Comparison of ENCODE assay signal across 2 cellular contexts in the genomic region with DNA sequence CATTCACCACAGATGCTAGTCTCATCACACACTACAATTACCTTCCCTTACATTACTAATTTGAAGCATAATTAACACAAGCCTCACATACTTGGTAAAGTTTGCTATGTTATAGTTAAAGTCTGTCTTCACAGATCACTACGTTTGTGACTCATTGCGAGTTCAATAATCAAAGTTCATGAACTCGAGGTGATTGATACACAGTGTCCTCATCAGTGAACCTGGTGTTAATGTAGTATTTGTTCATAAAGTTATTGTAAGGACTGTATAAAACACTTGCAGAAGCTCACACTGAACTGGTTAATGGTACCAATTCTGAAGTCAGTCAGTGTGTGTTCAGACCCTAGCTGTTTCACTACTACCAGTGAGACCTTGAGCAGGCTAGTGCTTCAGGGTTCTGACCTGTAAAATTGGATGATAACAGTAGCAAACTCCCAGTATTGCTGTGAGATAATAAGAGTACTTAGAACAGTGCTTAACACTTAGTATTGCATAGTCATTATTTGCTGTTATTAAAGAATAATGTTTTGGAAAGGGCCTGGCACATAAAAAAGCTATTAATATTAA.
TF ChIP-seq lines count a peak whose summit lies in the region.

No MANE protein-coding gene starts in this region.

TF ChIP-seq in IMR-90, 13 proteins besides CTCF, POLR2A, EP300 and RAD21:
- TF ChIP-seq SMC3 (IDR thresholded peaks at IDR 0.05; ENCODE audit: low read depth, low read length) (no peak), RCOR1 (IDR thresholded peaks at IDR 0.05; ENCODE audit: insufficient replicate concordance, low read length) (no peak), FOS (IDR thresholded peaks at IDR 0.05; ENCODE audit: low read depth, low read length) (no peak), NFE2L2 (IDR thresholded peaks at IDR 0.05; ENCODE audit: low read depth, low read length) (no peak), MXI1 (IDR thresholded peaks at IDR 0.05; ENCODE audit: borderline replicate concordance, low read depth, low read length) (no peak), BHLHE40 (IDR thresholded peaks at IDR 0.05; ENCODE audit: low read depth, low read length) (no peak), MAFK (IDR thresholded peaks at IDR 0.05; ENCODE audit: low read depth, low read length) (no peak), RFX5 (IDR thresholded peaks at IDR 0.05; ENCODE audit: low read depth, low read length) (no peak), MAZ (IDR thresholded peaks at IDR 0.05; ENCODE audit: borderline replicate concordance, low read depth, low read length) (no peak), CHD1 (IDR thresholded peaks at IDR 0.05; ENCODE audit: low read depth, low read length) (no peak), CEBPB (IDR thresholded peaks at IDR 0.05; ENCODE audit: low read depth, low read length) (no peak)
- TF ChIP-seq, protein P1, sequence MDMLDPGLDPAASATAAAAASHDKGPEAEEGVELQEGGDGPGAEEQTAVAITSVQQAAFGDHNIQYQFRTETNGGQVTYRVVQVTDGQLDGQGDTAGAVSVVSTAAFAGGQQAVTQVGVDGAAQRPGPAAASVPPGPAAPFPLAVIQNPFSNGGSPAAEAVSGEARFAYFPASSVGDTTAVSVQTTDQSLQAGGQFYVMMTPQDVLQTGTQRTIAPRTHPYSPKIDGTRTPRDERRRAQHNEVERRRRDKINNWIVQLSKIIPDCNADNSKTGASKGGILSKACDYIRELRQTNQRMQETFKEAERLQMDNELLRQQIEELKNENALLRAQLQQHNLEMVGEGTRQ (IDR thresholded peaks at IDR 0.05; ENCODE audit: low read depth, low read length), result no peak
- TF ChIP-seq, protein P2, sequence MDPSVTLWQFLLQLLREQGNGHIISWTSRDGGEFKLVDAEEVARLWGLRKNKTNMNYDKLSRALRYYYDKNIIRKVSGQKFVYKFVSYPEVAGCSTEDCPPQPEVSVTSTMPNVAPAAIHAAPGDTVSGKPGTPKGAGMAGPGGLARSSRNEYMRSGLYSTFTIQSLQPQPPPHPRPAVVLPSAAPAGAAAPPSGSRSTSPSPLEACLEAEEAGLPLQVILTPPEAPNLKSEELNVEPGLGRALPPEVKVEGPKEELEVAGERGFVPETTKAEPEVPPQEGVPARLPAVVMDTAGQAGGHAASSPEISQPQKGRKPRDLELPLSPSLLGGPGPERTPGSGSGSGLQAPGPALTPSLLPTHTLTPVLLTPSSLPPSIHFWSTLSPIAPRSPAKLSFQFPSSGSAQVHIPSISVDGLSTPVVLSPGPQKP (IDR thresholded peaks at IDR 0.05; ENCODE audit: borderline replicate concordance, low read depth, low read length), result no peak

TF ChIP-seq in K562, 482 proteins besides CTCF, POLR2A, EP300 and RAD21:
- TF ChIP-seq ELF4 (CRISPR knock-in tag; IDR thresholded peaks at IDR 0.05) (no peak), ZNF830 (CRISPR knock-in tag; IDR thresholded peaks at IDR 0.05) (no peak), ILF3 (IDR thresholded peaks at IDR 0.05; ENCODE audit: borderline replicate concordance) (no peak), DPF2 (IDR thresholded peaks at IDR 0.05) (no peak), ZNF316 (IDR thresholded peaks at IDR 0.05) (no peak), PRMT5 (CRISPR knock-in tag; IDR thresholded peaks at IDR 0.05) (no peak), ZFP36 (IDR thresholded peaks at IDR 0.05; ENCODE audit: low read depth, low read length, partially characterized antibody) (no peak), RBFOX2 (IDR thresholded peaks at IDR 0.05; ENCODE audit: low read depth, low read length) (no peak)
- TF ChIP-seq, protein P3, sequence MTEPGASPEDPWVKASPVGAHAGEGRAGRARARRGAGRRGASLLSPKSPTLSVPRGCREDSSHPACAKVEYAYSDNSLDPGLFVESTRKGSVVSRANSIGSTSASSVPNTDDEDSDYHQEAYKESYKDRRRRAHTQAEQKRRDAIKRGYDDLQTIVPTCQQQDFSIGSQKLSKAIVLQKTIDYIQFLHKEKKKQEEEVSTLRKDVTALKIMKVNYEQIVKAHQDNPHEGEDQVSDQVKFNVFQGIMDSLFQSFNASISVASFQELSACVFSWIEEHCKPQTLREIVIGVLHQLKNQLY (CRISPR knock-in tag; conservative IDR thresholded peaks at IDR 0.05), result peak in 1 of 2 experiments; percentile 69; a peak in 1 of 4 replicates
- TF ChIP-seq, protein P4, sequence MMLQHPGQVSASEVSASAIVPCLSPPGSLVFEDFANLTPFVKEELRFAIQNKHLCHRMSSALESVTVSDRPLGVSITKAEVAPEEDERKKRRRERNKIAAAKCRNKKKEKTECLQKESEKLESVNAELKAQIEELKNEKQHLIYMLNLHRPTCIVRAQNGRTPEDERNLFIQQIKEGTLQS (IDR thresholded peaks at IDR 0.05), result no peak
- TF ChIP-seq, protein P4 (CRISPR knock-in tag; conservative IDR thresholded peaks at IDR 0.05), result 0 out of 2 replicates have a peak, but pooled peaks have one; percentile 22
- TF ChIP-seq, protein P5, sequence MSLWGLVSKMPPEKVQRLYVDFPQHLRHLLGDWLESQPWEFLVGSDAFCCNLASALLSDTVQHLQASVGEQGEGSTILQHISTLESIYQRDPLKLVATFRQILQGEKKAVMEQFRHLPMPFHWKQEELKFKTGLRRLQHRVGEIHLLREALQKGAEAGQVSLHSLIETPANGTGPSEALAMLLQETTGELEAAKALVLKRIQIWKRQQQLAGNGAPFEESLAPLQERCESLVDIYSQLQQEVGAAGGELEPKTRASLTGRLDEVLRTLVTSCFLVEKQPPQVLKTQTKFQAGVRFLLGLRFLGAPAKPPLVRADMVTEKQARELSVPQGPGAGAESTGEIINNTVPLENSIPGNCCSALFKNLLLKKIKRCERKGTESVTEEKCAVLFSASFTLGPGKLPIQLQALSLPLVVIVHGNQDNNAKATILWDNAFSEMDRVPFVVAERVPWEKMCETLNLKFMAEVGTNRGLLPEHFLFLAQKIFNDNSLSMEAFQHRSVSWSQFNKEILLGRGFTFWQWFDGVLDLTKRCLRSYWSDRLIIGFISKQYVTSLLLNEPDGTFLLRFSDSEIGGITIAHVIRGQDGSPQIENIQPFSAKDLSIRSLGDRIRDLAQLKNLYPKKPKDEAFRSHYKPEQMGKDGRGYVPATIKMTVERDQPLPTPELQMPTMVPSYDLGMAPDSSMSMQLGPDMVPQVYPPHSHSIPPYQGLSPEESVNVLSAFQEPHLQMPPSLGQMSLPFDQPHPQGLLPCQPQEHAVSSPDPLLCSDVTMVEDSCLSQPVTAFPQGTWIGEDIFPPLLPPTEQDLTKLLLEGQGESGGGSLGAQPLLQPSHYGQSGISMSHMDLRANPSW (CRISPR knock-in tag; IDR thresholded peaks at IDR 0.05), result peak; percentile 63; the same call in 1 of the 2 replicates
- TF ChIP-seq, protein P6, sequence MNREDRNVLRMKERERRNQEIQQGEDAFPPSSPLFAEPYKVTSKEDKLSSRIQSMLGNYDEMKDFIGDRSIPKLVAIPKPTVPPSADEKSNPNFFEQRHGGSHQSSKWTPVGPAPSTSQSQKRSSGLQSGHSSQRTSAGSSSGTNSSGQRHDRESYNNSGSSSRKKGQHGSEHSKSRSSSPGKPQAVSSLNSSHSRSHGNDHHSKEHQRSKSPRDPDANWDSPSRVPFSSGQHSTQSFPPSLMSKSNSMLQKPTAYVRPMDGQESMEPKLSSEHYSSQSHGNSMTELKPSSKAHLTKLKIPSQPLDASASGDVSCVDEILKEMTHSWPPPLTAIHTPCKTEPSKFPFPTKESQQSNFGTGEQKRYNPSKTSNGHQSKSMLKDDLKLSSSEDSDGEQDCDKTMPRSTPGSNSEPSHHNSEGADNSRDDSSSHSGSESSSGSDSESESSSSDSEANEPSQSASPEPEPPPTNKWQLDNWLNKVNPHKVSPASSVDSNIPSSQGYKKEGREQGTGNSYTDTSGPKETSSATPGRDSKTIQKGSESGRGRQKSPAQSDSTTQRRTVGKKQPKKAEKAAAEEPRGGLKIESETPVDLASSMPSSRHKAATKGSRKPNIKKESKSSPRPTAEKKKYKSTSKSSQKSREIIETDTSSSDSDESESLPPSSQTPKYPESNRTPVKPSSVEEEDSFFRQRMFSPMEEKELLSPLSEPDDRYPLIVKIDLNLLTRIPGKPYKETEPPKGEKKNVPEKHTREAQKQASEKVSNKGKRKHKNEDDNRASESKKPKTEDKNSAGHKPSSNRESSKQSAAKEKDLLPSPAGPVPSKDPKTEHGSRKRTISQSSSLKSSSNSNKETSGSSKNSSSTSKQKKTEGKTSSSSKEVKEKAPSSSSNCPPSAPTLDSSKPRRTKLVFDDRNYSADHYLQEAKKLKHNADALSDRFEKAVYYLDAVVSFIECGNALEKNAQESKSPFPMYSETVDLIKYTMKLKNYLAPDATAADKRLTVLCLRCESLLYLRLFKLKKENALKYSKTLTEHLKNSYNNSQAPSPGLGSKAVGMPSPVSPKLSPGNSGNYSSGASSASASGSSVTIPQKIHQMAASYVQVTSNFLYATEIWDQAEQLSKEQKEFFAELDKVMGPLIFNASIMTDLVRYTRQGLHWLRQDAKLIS (CRISPR knock-in tag; IDR thresholded peaks at IDR 0.05), result no peak
